In the genomic region with DNA sequence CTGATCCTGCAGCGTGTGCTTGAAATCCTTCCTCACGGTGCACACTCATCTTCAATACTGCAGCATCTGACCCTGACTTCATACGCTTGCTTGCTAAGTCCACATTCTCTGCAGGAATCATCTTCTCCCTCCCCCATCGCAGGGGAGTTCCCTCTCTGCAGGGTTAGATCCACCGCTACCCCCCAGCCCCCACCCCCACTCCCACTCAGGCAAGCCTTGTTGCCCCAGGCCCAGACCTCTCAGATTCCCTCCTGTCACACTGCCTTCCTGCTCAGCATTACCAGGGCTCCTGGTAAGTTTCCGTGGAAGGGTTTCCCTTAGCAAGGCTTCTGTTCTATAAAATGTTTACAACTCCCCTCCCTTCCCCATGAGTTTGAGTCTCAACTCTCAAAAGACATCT, we compare ENCODE assay signal across 16 cellular contexts.
"Had no signal": no experiment of that assay in that cellular context is flagged by ENCODE, and none has a peak within 500 bp of the region (broad histone marks: within the 10 kb centered on the region; RNA-seq: fewer than 3 reads in every experiment).

No MANE protein-coding gene starts in this region.

- H2AFZ ChIP-seq: parathyroid adenoma had no signal

- H3K27me3 ChIP-seq: gastrocnemius medialis, heart left ventricle, suprapubic skin, upper lobe of left lung had no signal

- FAIRE-seq: keratinocyte had no signal

- H3K4me3 ChIP-seq: gastrocnemius medialis, heart left ventricle, left ventricle myocardium inferior, suprapubic skin, upper lobe of left lung had no signal

- H3K36me3 ChIP-seq: gastrocnemius medialis had no signal

- H3K4me1 ChIP-seq: heart left ventricle, left ventricle myocardium inferior, parathyroid adenoma, suprapubic skin, upper lobe of left lung had no signal

- H3K9ac ChIP-seq: parathyroid adenoma had no signal

- H3K27ac ChIP-seq: epithelial cell of prostate, gastrocnemius medialis, heart left ventricle, left ventricle myocardium inferior, parathyroid adenoma, suprapubic skin, upper lobe of left lung had no signal

- DNase-seq: activated CD4-positive, alpha-beta T cell treated with anti-CD3 and anti-CD28 coated beads for 48 hours; activated CD8-positive, alpha-beta T cell treated with anti-CD3 and anti-CD28 coated beads for 36 hours; activated gamma-delta T cell; activated T-cell treated with anti-CD3 and anti-CD28 coated beads, Interleukin-2, amount 50 U/mL, for 48 hours; effector memory CD8-positive, alpha-beta T cell; gastrocnemius medialis; heart left ventricle; left ventricle myocardium inferior; stimulated activated CD4-positive, alpha-beta T cell treated with anti-CD3 and anti-CD28 coated beads, Interleukin-15, amount 100 ng/mL, for 24 hours; stimulated activated CD4-positive, alpha-beta T cell treated with anti-CD3 and anti-CD28 coated beads, Interleukin-4, amount 100 ng/mL, for 1 hour; stimulated activated naive CD4-positive, alpha-beta T cell treated with Interleukin-2 at 50 U/mL for 16 hours; upper lobe of left lung had no signal

- H3K9me3 ChIP-seq: gastrocnemius medialis, heart left ventricle, left ventricle myocardium inferior, suprapubic skin, upper lobe of left lung had no signal
